Comparison of ENCODE assay signal across 11 cellular contexts in the genomic region with DNA sequence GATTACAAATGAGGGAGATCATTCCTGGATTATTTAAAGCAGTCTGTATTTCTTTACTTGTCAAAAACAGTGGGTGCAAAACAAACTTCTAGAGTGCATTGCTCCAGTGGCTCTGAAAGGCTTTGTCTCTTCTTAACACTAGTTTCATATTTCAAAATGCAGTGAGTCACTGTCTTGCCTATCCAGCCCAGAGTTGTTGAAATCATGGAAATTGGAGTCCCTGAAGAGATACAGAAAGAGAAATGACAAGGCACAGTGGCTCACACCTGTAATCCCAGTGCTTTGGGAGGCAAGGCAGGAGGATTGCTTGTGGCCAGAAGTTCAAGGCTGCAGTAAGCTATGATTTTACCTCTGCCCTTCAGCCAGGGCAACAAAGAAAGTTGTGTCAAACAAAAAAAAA.
A peak's percentile ranks its signal among the peaks of the same experiment; 100 is the strongest.
DNase-seq lines count a peak whose midpoint lies in the region; ATAC-seq and FAIRE-seq lines count a peak whose summit lies in the region.
"Had no signal": no experiment of that assay in that cellular context is flagged by ENCODE, and none has a peak within 500 bp of the region (broad histone marks: within the 10 kb centered on the region; RNA-seq: fewer than 3 reads in every experiment).

No MANE protein-coding gene starts in this region.

- ATAC-seq in GM19023 (IDR thresholded peaks at IDR 0.05; ENCODE audit: unreplicated experiment) = no peak

- no peak for FAIRE-seq in RCC 7860 (lab: Jason Lieb, UNC)

- peak; percentile 36 for DNase-seq in NOMO-1 treated with DMSO at 0.1 percent for 48 hours (lab: John Stamatoyannopoulos, UW; ENCODE audit: unreplicated experiment)
- no peak for DNase-seq in NOMO-1 treated with dmso at 0.1 percent for 144 hours (lab: John Stamatoyannopoulos, UW; ENCODE audit: unreplicated experiment)
- peak; percentile 17 for DNase-seq in OCI-M1 (lab: John Stamatoyannopoulos, UW)
- peak; percentile 61 for DNase-seq in fibroblast of gingiva (ENCODE audit: low read depth)
- DNase-seq in RCC 7860 (ENCODE audit: low spot score) = no peak
- DNase-seq in NK-92 (lab: John Stamatoyannopoulos, UW; ENCODE audit: unreplicated experiment) = no peak
- no peak for DNase-seq in Ammon's horn (ENCODE audit: low spot score)
- DNase-seq: effector CD8-positive, alpha-beta T cell; left cardiac atrium; transverse colon had no signal

Comparison
In these comparisons a context has a peak if more than half of its experiments do, and no peak if none do; other contexts are left out.
1. DNase-seq: peak in NOMO-1 treated with DMSO at 0.1 percent for 48 hours (single experiment), OCI-M1 (single experiment) and fibroblast of gingiva (single experiment); none in NOMO-1 treated with dmso at 0.1 percent for 144 hours (single experiment), RCC 7860 (single experiment), NK-92 (single experiment) and Ammon's horn (single experiment).